In genomic region chr16:64138621-64139020, GRCh38 we compare ENCODE assay signal across 28 cellular contexts.
"Had no signal": no experiment of that assay in that cellular context is flagged by ENCODE, and none has a peak within 500 bp of the region (broad histone marks: within the 10 kb centered on the region; RNA-seq: fewer than 3 reads in every experiment).

No MANE protein-coding gene starts in this region.

- ATAC-seq: activated naive CD4-positive, alpha-beta T cell treated with anti-CD3 and anti-CD28 coated beads, Interleukin-2, amount 50 U/mL, for 72 hours; activated naive CD8-positive, alpha-beta T cell treated with anti-CD3 and anti-CD28 coated beads, Interleukin-2, amount 50 U/mL, for 24 hours; activated T-cell treated with anti-CD3 and anti-CD28 coated beads, Interleukin-2, amount 50 U/mL, for 4 hours; activated T-cell treated with anti-CD3 and anti-CD28 coated beads, Interleukin-2, amount 50 U/mL, for 72 hours; activated T-helper 17 cell treated with anti-CD3 and anti-CD28 coated beads, Interleukin-2, amount 50 U/mL, for 72 hours; body of pancreas had no signal

- DNase-seq: activated effector memory CD4-positive, alpha-beta T cell treated with anti-CD3 and anti-CD28 coated beads, Interleukin-2, amount 50 U/mL, for 16 hours; activated effector memory CD4-positive, alpha-beta T cell treated with Interleukin-2 at 50 U/mL for 16 hours; activated gamma-delta T cell; activated gamma-delta T cell treated with Interleukin-2 at 50 U/mL for 16 hours; activated naive CD4-positive, alpha-beta T cell; activated naive CD4-positive, alpha-beta T cell treated with anti-CD3 and anti-CD28 coated beads for 36 hours; activated naive CD4-positive, alpha-beta T cell treated with anti-CD3 and anti-CD28 coated beads, Interleukin-2, amount 10 ng/mL, durations not matched to agents 7 days and 5 days; activated naive CD4-positive, alpha-beta T cell treated with anti-CD3 and anti-CD28 coated beads, Interleukin-2, amount 50 U/mL, for 16 hours; activated naive CD4-positive, alpha-beta T cell treated with Interleukin-2 at 50 U/mL for 16 hours; activated naive CD8-positive, alpha-beta T cell treated with anti-CD3 and anti-CD28 coated beads for 36 hours; activated naive CD8-positive, alpha-beta T cell treated with anti-CD3 and anti-CD28 coated beads, Interleukin-2, amount 10 ng/mL, durations not matched to agents 7 days and 5 days; activated naive CD8-positive, alpha-beta T cell treated with anti-CD3 and anti-CD28 coated beads, Interleukin-2, amount 50 U/mL, for 24 hours; activated T-cell treated with anti-CD3 and anti-CD28 coated beads, Interleukin-2, amount 50 U/mL, for 24 hours; activated T-cell treated with anti-CD3 and anti-CD28 coated beads, Interleukin-2, amount 50 U/mL, for 4 hours; activated T-cell treated with anti-CD3 and anti-CD28 coated beads, Interleukin-2, amount 50 U/mL, for 48 hours; activated T-cell treated with anti-CD3 and anti-CD28 coated beads, Interleukin-2, amount 50 U/mL, for 72 hours; adrenal gland; amniotic stem cell; amygdala; anterior cingulate cortex; aorta; body of pancreas; brain microvascular endothelial cell; caudate nucleus; central memory CD4-positive, alpha-beta T cell; cerebellar nuclear complex had no signal
